ENCODE assay signal across 1 cellular context in the genomic region with DNA sequence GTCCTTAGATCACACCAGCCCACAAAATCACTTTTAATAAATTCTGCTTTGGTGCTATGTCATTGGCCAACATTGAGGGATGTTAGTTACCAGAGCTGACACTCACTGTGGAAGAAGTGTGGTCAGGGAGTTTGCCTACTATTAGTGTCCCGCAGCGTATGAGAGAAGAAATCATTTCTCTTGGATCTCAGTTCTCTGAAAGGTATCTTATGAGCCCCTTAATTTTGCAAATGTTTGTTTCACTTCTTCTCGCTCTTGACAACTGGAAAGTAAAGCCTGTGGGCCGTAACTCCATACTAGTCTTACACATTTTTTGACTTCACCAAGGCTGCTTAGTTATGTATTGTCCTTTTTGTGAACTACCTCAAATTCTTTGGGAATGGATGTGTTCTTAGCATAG.
TF ChIP-seq lines count a peak whose summit lies in the region.

No MANE protein-coding gene starts in this region.

TF ChIP-seq in GM12878, 131 proteins besides CTCF, POLR2A, EP300 and RAD21 (continued from another document):
- TF ChIP-seq RFX5 (IDR thresholded peaks at IDR 0.05; ENCODE audit: low read depth, low read length), result no peak
- no peak for TF ChIP-seq ZNF274 (IDR thresholded peaks at IDR 0.05; ENCODE audit: insufficient read depth, insufficient read length)
- TF ChIP-seq SRF (IDR thresholded peaks at IDR 0.05; ENCODE audit: low read depth in 2 of 2, low read length in 2 of 2), result no peak
- no peak for TF ChIP-seq NFXL1 (IDR thresholded peaks at IDR 0.05; ENCODE audit: borderline replicate concordance)
- TF ChIP-seq, protein P1, sequence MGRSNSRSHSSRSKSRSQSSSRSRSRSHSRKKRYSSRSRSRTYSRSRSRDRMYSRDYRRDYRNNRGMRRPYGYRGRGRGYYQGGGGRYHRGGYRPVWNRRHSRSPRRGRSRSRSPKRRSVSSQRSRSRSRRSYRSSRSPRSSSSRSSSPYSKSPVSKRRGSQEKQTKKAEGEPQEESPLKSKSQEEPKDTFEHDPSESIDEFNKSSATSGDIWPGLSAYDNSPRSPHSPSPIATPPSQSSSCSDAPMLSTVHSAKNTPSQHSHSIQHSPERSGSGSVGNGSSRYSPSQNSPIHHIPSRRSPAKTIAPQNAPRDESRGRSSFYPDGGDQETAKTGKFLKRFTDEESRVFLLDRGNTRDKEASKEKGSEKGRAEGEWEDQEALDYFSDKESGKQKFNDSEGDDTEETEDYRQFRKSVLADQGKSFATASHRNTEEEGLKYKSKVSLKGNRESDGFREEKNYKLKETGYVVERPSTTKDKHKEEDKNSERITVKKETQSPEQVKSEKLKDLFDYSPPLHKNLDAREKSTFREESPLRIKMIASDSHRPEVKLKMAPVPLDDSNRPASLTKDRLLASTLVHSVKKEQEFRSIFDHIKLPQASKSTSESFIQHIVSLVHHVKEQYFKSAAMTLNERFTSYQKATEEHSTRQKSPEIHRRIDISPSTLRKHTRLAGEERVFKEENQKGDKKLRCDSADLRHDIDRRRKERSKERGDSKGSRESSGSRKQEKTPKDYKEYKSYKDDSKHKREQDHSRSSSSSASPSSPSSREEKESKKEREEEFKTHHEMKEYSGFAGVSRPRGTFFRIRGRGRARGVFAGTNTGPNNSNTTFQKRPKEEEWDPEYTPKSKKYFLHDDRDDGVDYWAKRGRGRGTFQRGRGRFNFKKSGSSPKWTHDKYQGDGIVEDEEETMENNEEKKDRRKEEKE (IDR thresholded peaks at IDR 0.05), result no peak
- TF ChIP-seq KAT2A (conservative IDR thresholded peaks at IDR 0.05; ENCODE audit: control insufficient read depth, low read depth, low read length), result no peak
- TF ChIP-seq YBX1 (IDR thresholded peaks at IDR 0.05), result no peak
- TF ChIP-seq, protein P2, sequence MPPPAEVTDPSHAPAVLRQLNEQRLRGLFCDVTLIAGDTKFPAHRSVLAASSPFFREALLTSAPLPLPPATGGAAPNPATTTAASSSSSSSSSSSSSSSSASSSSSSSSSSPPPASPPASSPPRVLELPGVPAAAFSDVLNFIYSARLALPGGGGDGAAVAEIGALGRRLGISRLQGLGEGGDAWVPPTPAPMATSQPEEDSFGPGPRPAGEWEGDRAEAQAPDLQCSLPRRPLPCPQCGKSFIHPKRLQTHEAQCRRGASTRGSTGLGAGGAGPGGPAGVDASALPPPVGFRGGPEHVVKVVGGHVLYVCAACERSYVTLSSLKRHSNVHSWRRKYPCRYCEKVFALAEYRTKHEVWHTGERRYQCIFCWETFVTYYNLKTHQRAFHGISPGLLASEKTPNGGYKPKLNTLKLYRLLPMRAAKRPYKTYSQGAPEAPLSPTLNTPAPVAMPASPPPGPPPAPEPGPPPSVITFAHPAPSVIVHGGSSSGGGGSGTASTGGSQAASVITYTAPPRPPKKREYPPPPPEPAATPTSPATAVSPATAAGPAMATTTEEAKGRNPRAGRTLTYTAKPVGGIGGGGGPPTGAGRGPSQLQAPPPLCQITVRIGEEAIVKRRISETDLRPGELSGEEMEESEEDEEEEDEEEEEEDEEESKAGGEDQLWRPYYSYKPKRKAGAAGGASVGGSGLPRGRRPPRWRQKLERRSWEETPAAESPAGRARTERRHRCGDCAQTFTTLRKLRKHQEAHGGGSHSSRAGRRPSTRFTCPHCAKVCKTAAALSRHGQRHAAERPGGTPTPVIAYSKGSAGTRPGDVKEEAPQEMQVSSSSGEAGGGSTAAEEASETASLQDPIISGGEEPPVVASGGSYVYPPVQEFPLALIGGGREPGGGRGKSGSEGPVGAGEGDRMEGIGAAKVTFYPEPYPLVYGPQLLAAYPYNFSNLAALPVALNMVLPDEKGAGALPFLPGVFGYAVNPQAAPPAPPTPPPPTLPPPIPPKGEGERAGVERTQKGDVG (CRISPR knock-in tag; IDR thresholded peaks at IDR 0.05), result no peak
- no peak for TF ChIP-seq MTA3 (IDR thresholded peaks at IDR 0.05; ENCODE audit: borderline replicate concordance, low read length)
- no peak for TF ChIP-seq RAD51 (IDR thresholded peaks at IDR 0.05)
- TF ChIP-seq SMARCA5 (IDR thresholded peaks at IDR 0.05), result no peak
- TF ChIP-seq, protein P3, sequence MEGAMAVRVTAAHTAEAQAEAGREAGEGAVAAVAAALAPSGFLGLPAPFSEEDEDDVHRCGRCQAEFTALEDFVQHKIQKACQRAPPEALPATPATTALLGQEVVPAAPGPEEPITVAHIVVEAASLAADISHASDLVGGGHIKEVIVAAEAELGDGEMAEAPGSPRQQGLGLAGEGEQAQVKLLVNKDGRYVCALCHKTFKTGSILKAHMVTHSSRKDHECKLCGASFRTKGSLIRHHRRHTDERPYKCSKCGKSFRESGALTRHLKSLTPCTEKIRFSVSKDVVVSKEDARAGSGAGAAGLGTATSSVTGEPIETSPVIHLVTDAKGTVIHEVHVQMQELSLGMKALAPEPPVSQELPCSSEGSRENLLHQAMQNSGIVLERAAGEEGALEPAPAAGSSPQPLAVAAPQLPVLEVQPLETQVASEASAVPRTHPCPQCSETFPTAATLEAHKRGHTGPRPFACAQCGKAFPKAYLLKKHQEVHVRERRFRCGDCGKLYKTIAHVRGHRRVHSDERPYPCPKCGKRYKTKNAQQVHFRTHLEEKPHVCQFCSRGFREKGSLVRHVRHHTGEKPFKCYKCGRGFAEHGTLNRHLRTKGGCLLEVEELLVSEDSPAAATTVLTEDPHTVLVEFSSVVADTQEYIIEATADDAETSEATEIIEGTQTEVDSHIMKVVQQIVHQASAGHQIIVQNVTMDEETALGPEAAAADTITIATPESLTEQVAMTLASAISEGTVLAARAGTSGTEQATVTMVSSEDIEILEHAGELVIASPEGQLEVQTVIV (IDR thresholded peaks at IDR 0.05; ENCODE audit: borderline replicate concordance, partially characterized antibody), result no peak
- 0 out of 2 replicates have a peak, but pooled peaks have one; percentile 23 for TF ChIP-seq CBFB (IDR thresholded peaks at IDR 0.05; ENCODE audit: low read depth)
- no peak for TF ChIP-seq SP1 (IDR thresholded peaks at IDR 0.05; ENCODE audit: low read depth, low read length)
- peak; percentile 43; the same call in 1 of the 2 replicates for TF ChIP-seq RUNX3 (IDR thresholded peaks at IDR 0.05; ENCODE audit: low read length)
- TF ChIP-seq SPI1 (IDR thresholded peaks at IDR 0.05; ENCODE audit: borderline replicate concordance, insufficient read depth, low read depth, low read length), result peak; percentile 46; the same call in 1 of the 2 replicates
